In the genomic region with DNA sequence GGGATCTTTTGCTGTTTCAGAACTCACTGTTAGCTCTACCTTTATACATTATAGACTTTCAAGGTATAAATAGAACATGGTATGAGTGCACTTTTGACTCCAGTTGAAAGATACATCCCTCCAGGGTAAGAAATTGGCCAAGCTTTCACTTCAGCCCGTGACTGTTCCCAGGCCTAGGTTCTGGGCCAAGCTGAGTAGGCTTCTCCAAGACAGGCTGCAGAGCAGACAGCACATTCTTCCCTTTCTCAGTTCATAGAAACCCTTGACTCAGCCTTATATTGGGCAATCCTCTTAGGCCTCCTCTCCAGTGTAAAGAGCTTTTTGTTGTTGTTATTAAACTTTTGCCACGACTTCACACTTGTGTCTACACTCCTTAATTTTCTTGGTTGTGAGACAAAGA, we compare ENCODE assay signal across 23 cellular contexts. TPM values are rescaled to one million over a fixed set of nuclear protein-coding genes. Genes with fewer than 3 reads are reported as not detected.
"Had no signal": no experiment of that assay in that cellular context is flagged by ENCODE, and none has a peak within 500 bp of the region (broad histone marks: within the 10 kb centered on the region; RNA-seq: fewer than 3 reads in every experiment).

No MANE protein-coding gene starts in this region.

- H3K27ac ChIP-seq: ascending aorta, brain microvascular endothelial cell, coronary artery, foreskin keratinocyte, lower lobe of right lung, right lobe of liver, testis, vagina, WERI-Rb-1 had no signal

- DNase-seq: activated CD4-positive, alpha-beta T cell treated with anti-CD3 and anti-CD28 coated beads, Interleukin-2, amount 10 ng/mL, durations not matched to agents 7 days and 5 days; activated CD4-positive, CD25-positive, alpha-beta regulatory T cell treated with anti-CD3 and anti-CD28 coated beads, Interleukin-2, amount 50 U/mL, for 72 hours; activated CD8-positive, alpha-beta T cell treated with anti-CD3 and anti-CD28 coated beads, Interleukin-2, amount 10 ng/mL, durations not matched to agents 7 days and 5 days; brain microvascular endothelial cell; cerebellar nuclear complex; kidney; lower lobe of right lung; naive thymus-derived CD4-positive, alpha-beta T cell; occipital lobe; right lobe of liver; small intestine; stimulated activated CD4-positive, alpha-beta T cell treated with anti-CD3 and anti-CD28 coated beads, Interleukin-2, amount 100 ng/mL, for 24 hours; stimulated activated naive B cell treated with anti-CD40 and anti-IgM and Interleukin-4, amounts not matched to agents 10 μg/mL and 1 μg/mL and 100 μg/mL, for 72 hours; testis; WERI-Rb-1 had no signal

- H3K4me1 ChIP-seq: ascending aorta, foreskin keratinocyte, lower lobe of right lung, right lobe of liver, testis, vagina had no signal

- ATAC-seq: activated CD8-positive, alpha-beta T cell treated with anti-CD3 and anti-CD28 coated beads, Interleukin-2, amount 10 ng/mL, durations not matched to agents 7 days and 5 days; activated naive CD4-positive, alpha-beta T cell treated with anti-CD3 and anti-CD28 coated beads, Interleukin-2, amount 50 U/mL, for 72 hours; foreskin keratinocyte; lower lobe of right lung; naive thymus-derived CD4-positive, alpha-beta T cell; right lobe of liver; stimulated activated naive B cell treated with anti-CD40 and anti-IgM and Interleukin-4, amounts not matched to agents 10 μg/mL and 1 μg/mL and 100 μg/mL, for 72 hours had no signal

- H3K27me3 ChIP-seq: ascending aorta, brain microvascular endothelial cell, foreskin keratinocyte, right lobe of liver, testis, vagina had no signal

- H3K36me3 ChIP-seq: ascending aorta, brain microvascular endothelial cell, lower lobe of right lung, right lobe of liver, vagina, WERI-Rb-1 had no signal

- H3K4me3 ChIP-seq: ascending aorta, coronary artery, lower lobe of right lung, right lobe of liver, testis, vagina had no signal

- H3K9me3 ChIP-seq: ascending aorta, lower lobe of right lung, right lobe of liver, testis, vagina had no signal

RNA-seq across cellular contexts. Expression of a gene that starts 29.5 kb away (rescaled TPM):
- total RNA-seq: ascending aorta, fibroblast of lung, glomerular endothelial cell, kidney, neural crest cell, occipital lobe, vagina had no signal
- polyA plus RNA-seq: naive thymus-derived CD4-positive, alpha-beta T cell had no signal
